In genomic region chr4:6473264-6474052, GRCh38 we compare ENCODE assay signal across 18 cellular contexts. TPM values are rescaled to one million over a fixed set of nuclear protein-coding genes. Genes with fewer than 3 reads are reported as not detected.
DNase-seq lines count a peak whose midpoint lies in the region; ATAC-seq, FAIRE-seq and TF ChIP-seq lines count a peak whose summit lies in the region.
"Had no signal": no experiment of that assay in that cellular context is flagged by ENCODE, and none has a peak within 500 bp of the region (broad histone marks: within the 10 kb centered on the region; RNA-seq: fewer than 3 reads in every experiment).

No MANE protein-coding gene starts in this region.

- H3K27ac Mint-ChIP-seq in Calu3 (ENCODE audit: unreplicated experiment) (no peak overlapping the region), H9 (no peak overlapping the region)
- no peak overlapping the region for H3K27ac Mint-ChIP-seq in activated T-helper 2 cell treated with anti-CD3 and anti-CD28 coated beads, Interferon-gamma antibody, Interleukin-2, Interleukin-4, amounts not matched to agents 10 μg/mL and 5 μg/mL and 100 μg/mL, durations not matched to agents 14 hours and 24 hours and 36 hours
- H3K27ac Mint-ChIP-seq in activated T-cell treated with anti-CD3 and anti-CD28 coated beads, Interleukin-2, amount 50 U/mL, for 72 hours: no peak overlapping the region
- H3K27ac Mint-ChIP-seq: activated naive CD4-positive, alpha-beta T cell treated with anti-CD3 and anti-CD28 coated beads for 36 hours had no signal

- H4K20me1 ChIP-seq in H9 (ENCODE audit: control insufficient read depth, insufficient read depth, insufficient read length): peaks cover 4% of the 10 kb centered on the region

- no peak overlapping the region for H2BK120ac ChIP-seq in H9 (ENCODE audit: low read depth, low read length, poor library complexity, severe bottlenecking)

- no peak overlapping the region for H3K23ac ChIP-seq in H9 (ENCODE audit: insufficient read length, low read depth, low read length)

- H3K9ac ChIP-seq in H9 (ENCODE audit: extremely low read depth, insufficient read length, low read length): no peak overlapping the region
- H3K9ac ChIP-seq: BLaER1 had no signal

- no peak overlapping the region for H3K4me2 ChIP-seq in H9 (ENCODE audit: insufficient read depth, insufficient read length, low read length)

- H3K27ac ChIP-seq in H9 (ENCODE audit: insufficient read length, low read depth, low read length) (no peak overlapping the region), esophagus muscularis mucosa (replicated peaks in 1 of 4) (no peak overlapping the region), small intestine (ENCODE audit: low read depth in 1 of 2, low read length in 1 of 2) (no peak overlapping the region)
- H3K27ac ChIP-seq: BLaER1, foreskin keratinocyte, neutrophil, uterus had no signal

- H3K36me3 ChIP-seq in esophagus muscularis mucosa: no peaks in the 10 kb centered on the region
- no peaks in the 10 kb centered on the region for H3K36me3 ChIP-seq in small intestine (ENCODE audit: control insufficient read depth in 2 of 2, insufficient read depth in 2 of 2, low read length in 2 of 2)
- H3K36me3 ChIP-seq: BLaER1, neutrophil, uterus had no signal

- TF ChIP-seq POLR2A in esophagus muscularis mucosa (IDR thresholded peaks at IDR 0.05; ENCODE audit: low read depth): no peak

- H3K23me2 ChIP-seq in H9 (ENCODE audit: insufficient read length, low read depth, low read length, poor library complexity, severe bottlenecking): no peaks in the 10 kb centered on the region

- no peak overlapping the region for H2BK5ac ChIP-seq in H9 (ENCODE audit: insufficient read length, low read length)

- H3K4me1 Mint-ChIP-seq in Calu3 (ENCODE audit: low read depth, unreplicated experiment) (peaks cover 8% of the 10 kb centered on the region), H9 (peaks cover 23% of the 10 kb centered on the region in 2 experiments)
- H3K4me1 Mint-ChIP-seq in activated T-helper 2 cell treated with anti-CD3 and anti-CD28 coated beads, Interferon-gamma antibody, Interleukin-2, Interleukin-4, amounts not matched to agents 10 μg/mL and 5 μg/mL and 100 μg/mL, durations not matched to agents 14 hours and 24 hours and 36 hours (ENCODE audit: low read depth): no peaks in the 10 kb centered on the region
- H3K4me1 Mint-ChIP-seq in activated T-cell treated with anti-CD3 and anti-CD28 coated beads, Interleukin-2, amount 50 U/mL, for 72 hours (ENCODE audit: low read depth): no peaks in the 10 kb centered on the region

- H3K4ac ChIP-seq in H9 (ENCODE audit: low read depth, low read length): no peak overlapping the region

- FAIRE-seq in small intestine (lab: Jason Lieb, UNC): no peak

- peaks cover 40% of the 10 kb centered on the region for H3K27me3 Mint-ChIP-seq in Calu3 (ENCODE audit: unreplicated experiment)
- peaks cover 74% of the 10 kb centered on the region for H3K27me3 Mint-ChIP-seq in H9 (ENCODE audit: low read depth)
- H3K27me3 Mint-ChIP-seq in activated T-helper 2 cell treated with anti-CD3 and anti-CD28 coated beads, Interferon-gamma antibody, Interleukin-2, Interleukin-4, amounts not matched to agents 10 μg/mL and 5 μg/mL and 100 μg/mL, durations not matched to agents 14 hours and 24 hours and 36 hours (ENCODE audit: low read depth): peaks cover 39% of the 10 kb centered on the region
- H3K27me3 Mint-ChIP-seq in activated T-cell treated with anti-CD3 and anti-CD28 coated beads, Interleukin-2, amount 50 U/mL, for 72 hours (ENCODE audit: low read depth): peaks cover 51% of the 10 kb centered on the region

- no peak overlapping the region for H2AK5ac ChIP-seq in H9 (ENCODE audit: insufficient read length, low read length)

- no peak for TF ChIP-seq EP300 in esophagus muscularis mucosa (IDR thresholded peaks at IDR 0.05)

- ATAC-seq in activated T-cell treated with anti-CD3 and anti-CD28 coated beads, Interleukin-2, amount 50 U/mL, for 72 hours (replicated peaks in 1 of 2): no peak
- ATAC-seq: activated CD4-positive, CD25-positive, alpha-beta regulatory T cell treated with anti-CD3 and anti-CD28 coated beads, Interleukin-2, amount 50 U/mL, for 24 hours had no signal

- no peak overlapping the region for H3K18ac ChIP-seq in H9 (ENCODE audit: insufficient read length, low read depth, low read length)

- no peaks in the 10 kb centered on the region for H3K4me1 ChIP-seq in H9 (ENCODE audit: insufficient read depth, low read length)
- H3K4me1 ChIP-seq in esophagus muscularis mucosa: peaks cover 12 to 24% (median 23%) of the 10 kb centered on the region in 4 donors
- no peaks in the 10 kb centered on the region for H3K4me1 ChIP-seq in small intestine (ENCODE audit: control insufficient read depth in 2 of 2, insufficient read depth in 1 of 2, low read depth in 1 of 2, low read length in 1 of 2)
- H3K4me1 ChIP-seq: foreskin keratinocyte, uterus had no signal

- CTCF ChIA-PET in Calu3 (lab: Charles Lee): interaction anchor here (0.7 to 1.3 kb wide), 2 partner anchors 8 to 21 kb away, joined by 3 read pairs; no protein-coding TSS in a partner anchor

- BruUV-seq in Calu3 (replicated peaks; lab: Mats Ljungman, UMichigan): no TSS peak

- no peak overlapping the region for H3K56ac ChIP-seq in H9 (ENCODE audit: insufficient read length, low read depth, low read length)

- H3K4me3 ChIP-seq in esophagus muscularis mucosa (no peak overlapping the region), small intestine (ENCODE audit: low read depth in 1 of 2, low read length in 2 of 2) (no peak overlapping the region)
- H3K4me3 ChIP-seq: uterus had no signal

- H3K14ac ChIP-seq in H9 (ENCODE audit: insufficient read depth, low read length): no peak overlapping the region

- no peak overlapping the region for H4K5ac ChIP-seq in H9 (ENCODE audit: insufficient read length, low read depth, low read length)

- H3K79me1 ChIP-seq in H9 (ENCODE audit: insufficient read depth, low read depth, low read length, poor library complexity, severe bottlenecking): no peaks in the 10 kb centered on the region

- H2BK20ac ChIP-seq in H9 (ENCODE audit: low read depth, low read length, poor library complexity, severe bottlenecking): no peak overlapping the region

- no peak overlapping the region for H2BK12ac ChIP-seq in H9 (ENCODE audit: insufficient read length, low read depth, low read length)

- H4K8ac ChIP-seq in H9 (replicated peaks; ENCODE audit: insufficient read length, low read depth, low read length): no peak overlapping the region

- no CpG with 5 or more reads among the region's 9 CpGs for WGBS in H9 (ENCODE audit: extremely low coverage, insufficient read length, low lambda C conversion rate)
- 45% methylated on average over 9 of the region's 9 CpGs for WGBS in esophagus muscularis mucosa
- WGBS in small intestine, 3 donors: 35 to 40% (median 40%) methylated on average over 9 of the region's 9 CpGs

- no peak overlapping the region for H3T11ph ChIP-seq in H9 (ENCODE audit: low read length)

- H3K9me3 Mint-ChIP-seq in Calu3 (ENCODE audit: low read depth, unreplicated experiment) (no peaks in the 10 kb centered on the region), H9 (no peaks in the 10 kb centered on the region)
- no peaks in the 10 kb centered on the region for H3K9me3 Mint-ChIP-seq in activated T-helper 2 cell treated with anti-CD3 and anti-CD28 coated beads, Interferon-gamma antibody, Interleukin-2, Interleukin-4, amounts not matched to agents 10 μg/mL and 5 μg/mL and 100 μg/mL, durations not matched to agents 14 hours and 24 hours and 36 hours
- peaks cover 0 to 5% of the 10 kb centered on the region in 2 donors for H3K9me3 Mint-ChIP-seq in activated T-cell treated with anti-CD3 and anti-CD28 coated beads, Interleukin-2, amount 50 U/mL, for 72 hours

- H3K4me3 Mint-ChIP-seq in Calu3 (ENCODE audit: low read depth, unreplicated experiment) (peak overlapping the region; percentile 43), H9 (peak overlapping the region in 1 of 2 experiments; percentile 69; a peak in 2 of 5 replicates)
- no peak overlapping the region for H3K4me3 Mint-ChIP-seq in activated T-helper 2 cell treated with anti-CD3 and anti-CD28 coated beads, Interferon-gamma antibody, Interleukin-2, Interleukin-4, amounts not matched to agents 10 μg/mL and 5 μg/mL and 100 μg/mL, durations not matched to agents 14 hours and 24 hours and 36 hours (ENCODE audit: low read depth)
- peak overlapping the region in 1 of 2 donors; percentile 48 for H3K4me3 Mint-ChIP-seq in activated T-cell treated with anti-CD3 and anti-CD28 coated beads, Interleukin-2, amount 50 U/mL, for 72 hours

- H2AFZ ChIP-seq in H9 (ENCODE audit: low read length): no peak overlapping the region

- no peak overlapping the region for H4K91ac ChIP-seq in H9 (ENCODE audit: insufficient read length, low read depth, low read length)

- H3K9me3 ChIP-seq in H9 (ENCODE audit: control insufficient read depth, low read depth, low read length): no peaks in the 10 kb centered on the region
- H3K9me3 ChIP-seq in esophagus muscularis mucosa: no peaks in the 10 kb centered on the region
- H3K9me3 ChIP-seq in small intestine (ENCODE audit: control insufficient read depth, low read depth): no peaks in the 10 kb centered on the region
- H3K9me3 ChIP-seq: BLaER1, neutrophil, uterus had no signal

- no peak overlapping the region for H2BK15ac ChIP-seq in H9 (ENCODE audit: low read depth, low read length)

- intact Hi-C loops in Calu3 (cut with micrococcal nuclease; ENCODE audit: unreplicated experiment): no loop called here
- intact Hi-C loops in esophagus muscularis mucosa (cut with DNase I): no loop called here
- intact Hi-C loops in posterior vena cava (cut with DNase I): loop anchor here in 1 of 2 donors (10.0 kb wide), 1 partner anchor 1271 kb away; no protein-coding TSS in a partner anchor
- intact Hi-C loops in activated T-helper 2 cell treated with anti-CD3 and anti-CD28 coated beads, Interferon-gamma antibody, Interleukin-2, Interleukin-4, amounts not matched to agents 10 μg/mL and 5 μg/mL and 100 μg/mL, durations not matched to agents 14 hours and 24 hours and 36 hours (cut with micrococcal nuclease): no loop called here

- H3K27me3 ChIP-seq in H9 (ENCODE audit: insufficient read depth, low read length) (peaks cover 15% of the 10 kb centered on the region; the same call in 1 of the 2 replicates), esophagus muscularis mucosa (peaks cover 0 to 94% (median 17%) of the 10 kb centered on the region in 4 donors), small intestine (ENCODE audit: control insufficient read depth in 2 of 2, insufficient read depth in 2 of 2, low read length in 2 of 2) (peaks cover 15 to 21% of the 10 kb centered on the region in 2 donors)
- H3K27me3 ChIP-seq: uterus had no signal

- DNase-seq in Calu3 (no peak), H9 (peak; percentile 32), esophagus muscularis mucosa (ENCODE audit: extremely low spot score) (peak; percentile 88), posterior vena cava (ENCODE audit: low spot score) (peak; percentile 44), small intestine (no peak)
- no peak for DNase-seq in activated T-helper 2 cell treated with anti-CD3 and anti-CD28 coated beads, Interferon-gamma antibody, Interleukin-2, Interleukin-4, amounts not matched to agents 10 μg/mL and 5 μg/mL and 100 μg/mL, durations not matched to agents 14 hours and 24 hours and 36 hours (ENCODE audit: low spot score)
- DNase-seq in activated T-cell treated with anti-CD3 and anti-CD28 coated beads, Interleukin-2, amount 50 U/mL, for 72 hours: no peak
- DNase-seq: activated naive CD4-positive, alpha-beta T cell treated with anti-CD3 and anti-CD28 coated beads for 36 hours; DMS153; foreskin keratinocyte; HCEC 1CT; midbrain; NCI-H446; T-helper 9 cell; uterus had no signal

- no peak for TF ChIP-seq CTCF in Calu3 (IDR thresholded peaks at IDR 0.05; ENCODE audit: unreplicated experiment)
- no peak for TF ChIP-seq CTCF in H9 (conservative IDR thresholded peaks at IDR 0.05)
- TF ChIP-seq CTCF in esophagus muscularis mucosa (IDR thresholded peaks at IDR 0.05): no peak

- H3K36me3 Mint-ChIP-seq in Calu3 (ENCODE audit: insufficient read depth, unreplicated experiment) (peaks cover 10% of the 10 kb centered on the region), H9 (ENCODE audit: insufficient read depth in 1 of 3, low read depth in 3 of 3) (no peaks in the 10 kb centered on the region)
- no peaks in the 10 kb centered on the region for H3K36me3 Mint-ChIP-seq in activated T-helper 2 cell treated with anti-CD3 and anti-CD28 coated beads, Interferon-gamma antibody, Interleukin-2, Interleukin-4, amounts not matched to agents 10 μg/mL and 5 μg/mL and 100 μg/mL, durations not matched to agents 14 hours and 24 hours and 36 hours (ENCODE audit: low read depth)
- no peaks in the 10 kb centered on the region for H3K36me3 Mint-ChIP-seq in activated T-cell treated with anti-CD3 and anti-CD28 coated beads, Interleukin-2, amount 50 U/mL, for 72 hours (ENCODE audit: insufficient read depth in 2 of 2)

- no peaks in the 10 kb centered on the region for H3K79me2 ChIP-seq in H9 (ENCODE audit: insufficient read depth, low read length)

RNA-seq across cellular contexts. Expression of gene PPP2R2C, which starts 1.0 kb away (rescaled TPM):
- total RNA-seq in Calu3 (2022) (9.4 and 9.8 TPM in 2 replicates), H9 (2021) (8.1 and 8.6 TPM in 2 replicates), esophagus muscularis mucosa (1 to 10 TPM in 3 of 4 donors, under 1 TPM in 1; 0.50 to 2.7 (median 1.4) TPM), posterior vena cava (10 to 100 TPM in 1 of 2 donors, 1 to 10 TPM in 1; 3.9 to 18.3 TPM)
- not detected in 2 replicates for total RNA-seq in activated T-helper 2 cell treated with anti-CD3 and anti-CD28 coated beads, Interferon-gamma antibody, Interleukin-2, Interleukin-4, amounts not matched to agents 10 μg/mL and 5 μg/mL and 100 μg/mL, durations not matched to agents 14 hours and 24 hours and 36 hours
- total RNA-seq in activated T-cell treated with anti-CD3 and anti-CD28 coated beads, Interleukin-2, amount 50 U/mL, for 72 hours: not detected
- polyA plus RNA-seq in small intestine: 1 to 10 TPM in 1 of 3 donors, under 1 TPM in 1, not detected in 1; 0.81 to 2.3 TPM
- total RNA-seq: activated naive CD4-positive, alpha-beta T cell treated with anti-CD3 and anti-CD28 coated beads for 36 hours had no signal

Comparison
In these comparisons a context has a peak if more than half of its experiments do, and no peak if none do; other contexts are left out.
1. DNase-seq: peak in H9 (single experiment), esophagus muscularis mucosa (single experiment) and posterior vena cava (single experiment); none in Calu3 (single experiment), activated T-helper 2 cell treated with anti-CD3 and anti-CD28 coated beads, Interferon-gamma antibody, Interleukin-2, Interleukin-4, amounts not matched to agents 10 μg/mL and 5 μg/mL and 100 μg/mL, durations not matched to agents 14 hours and 24 hours and 36 hours (single experiment), activated T-cell treated with anti-CD3 and anti-CD28 coated beads, Interleukin-2, amount 50 U/mL, for 72 hours (0 of 2) and small intestine (single experiment).